Comparison of ENCODE assay signal across 18 cellular contexts in genomic region chr12:132484891-132485441, GRCh38.
"Had no signal": no experiment of that assay in that cellular context is flagged by ENCODE, and none has a peak within 500 bp of the region (broad histone marks: within the 10 kb centered on the region; RNA-seq: fewer than 3 reads in every experiment).

No MANE protein-coding gene starts in this region.

- FAIRE-seq: colon had no signal

- H3K4me3 ChIP-seq: breast epithelium, esophagus muscularis mucosa, prostate gland, thyroid gland had no signal

- H3K4me1 Mint-ChIP-seq: activated T-helper 17 cell treated with anti-CD3 and anti-CD28 coated beads, Interleukin-2, amount 50 U/mL, for 72 hours; nephron had no signal

- H3K9me3 Mint-ChIP-seq: activated T-helper 17 cell treated with anti-CD3 and anti-CD28 coated beads, Interleukin-2, amount 50 U/mL, for 72 hours; nephron; stimulated activated memory B cell treated with anti-CD40 and anti-IgM and Interleukin-4, amounts not matched to agents 10 μg/mL and 1 μg/mL and 100 μg/mL, for 72 hours had no signal

- H3K36me3 ChIP-seq: breast epithelium, esophagus muscularis mucosa, prostate gland, thyroid gland had no signal

- H3K27ac ChIP-seq: breast epithelium, esophagus muscularis mucosa, prostate gland, thyroid gland had no signal

- DNase-seq: activated CD4-positive, alpha-beta T cell treated with anti-CD3 and anti-CD28 coated beads, Interleukin-2, amount 50 U/mL, for 1 hour; activated naive CD4-positive, alpha-beta T cell treated with Interleukin-2 at 50 U/mL for 16 hours; activated T-cell treated with anti-CD3 and anti-CD28 coated beads for 4 hours; anterior cingulate cortex; hippocampal formation; mesendoderm; occipital lobe; stimulated activated CD4-positive, alpha-beta T cell treated with anti-CD3 and anti-CD28 coated beads, Interleukin-12 subunit alpha, Interleukin-12 subunit beta, amount 100 ng/mL, for 4 hours; SW 1271; thyroid gland had no signal

- H3K27me3 ChIP-seq: thyroid gland had no signal

- H3K27ac Mint-ChIP-seq: activated T-helper 17 cell treated with anti-CD3 and anti-CD28 coated beads, Interleukin-2, amount 50 U/mL, for 72 hours; nephron had no signal

- H3K9me3 ChIP-seq: breast epithelium, esophagus muscularis mucosa, prostate gland, thyroid gland had no signal

- ATAC-seq: activated CD4-positive, CD25-positive, alpha-beta regulatory T cell treated with anti-CD3 and anti-CD28 coated beads, Interleukin-2, amount 50 U/mL, for 24 hours; activated T-helper 17 cell treated with anti-CD3 and anti-CD28 coated beads, Interleukin-2, amount 50 U/mL, for 72 hours; stimulated activated memory B cell treated with anti-CD40 and anti-IgM and Interleukin-4, amounts not matched to agents 10 μg/mL and 1 μg/mL and 100 μg/mL, for 72 hours had no signal

- H3K36me3 Mint-ChIP-seq: stimulated activated memory B cell treated with anti-CD40 and anti-IgM and Interleukin-4, amounts not matched to agents 10 μg/mL and 1 μg/mL and 100 μg/mL, for 72 hours had no signal

- H3K27me3 Mint-ChIP-seq: activated T-helper 17 cell treated with anti-CD3 and anti-CD28 coated beads, Interleukin-2, amount 50 U/mL, for 72 hours; stimulated activated memory B cell treated with anti-CD40 and anti-IgM and Interleukin-4, amounts not matched to agents 10 μg/mL and 1 μg/mL and 100 μg/mL, for 72 hours had no signal

- H3K4me1 ChIP-seq: breast epithelium, prostate gland, thyroid gland had no signal

- H3K4me3 Mint-ChIP-seq: activated T-helper 17 cell treated with anti-CD3 and anti-CD28 coated beads, Interleukin-2, amount 50 U/mL, for 72 hours; stimulated activated memory B cell treated with anti-CD40 and anti-IgM and Interleukin-4, amounts not matched to agents 10 μg/mL and 1 μg/mL and 100 μg/mL, for 72 hours had no signal
